In the genomic region with DNA sequence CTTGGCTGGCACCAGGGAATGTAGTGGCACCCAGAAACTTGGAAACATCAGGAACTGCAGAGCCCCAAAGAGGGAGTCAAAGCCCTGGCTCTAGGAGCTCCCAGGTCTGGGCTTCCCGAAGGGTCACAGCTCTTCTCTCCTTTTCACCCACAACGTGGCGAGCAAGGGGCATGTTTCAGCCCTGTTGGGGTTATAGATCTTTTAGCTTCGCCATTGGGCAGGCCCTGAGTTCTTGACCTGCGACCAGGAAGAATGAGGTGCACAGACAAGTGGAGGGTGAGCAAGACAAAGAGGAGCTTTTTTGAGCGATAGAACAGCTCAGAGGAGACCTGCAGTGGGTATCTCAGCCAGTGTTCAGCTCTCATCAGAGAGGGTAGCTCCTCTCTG, we compare ENCODE assay signal across 17 cellular contexts. TPM values are rescaled to one million over a fixed set of nuclear protein-coding genes. Genes with fewer than 3 reads are reported as not detected.
DNase-seq lines count a peak whose midpoint lies in the region; ATAC-seq, FAIRE-seq and TF ChIP-seq lines count a peak whose summit lies in the region.
"Had no signal": no experiment of that assay in that cellular context is flagged by ENCODE, and none has a peak within 500 bp of the region (broad histone marks: within the 10 kb centered on the region; RNA-seq: fewer than 3 reads in every experiment).

No MANE protein-coding gene starts in this region.

- H4K20me1 ChIP-seq in HepG2 (ENCODE audit: insufficient read depth, low read length) = no peaks in the 10 kb centered on the region

- TF ChIP-seq CTCF in HepG2 (CRISPR knock-in tag; IDR thresholded peaks at IDR 0.05) (no peak), right lobe of liver (IDR thresholded peaks at IDR 0.05) (no peak), tibial nerve (IDR thresholded peaks at IDR 0.05) (no peak)

- CTCF ChIA-PET in HepG2 (lab: Yijun Ruan, JAX; ENCODE audit: low intra/inter-chr PET ratio, low total read pairs) = no interaction called here

- H3K9ac ChIP-seq in HepG2 (ENCODE audit: insufficient read depth, low read depth, low read length) (no peak overlapping the region), mesenchymal stem cell (ENCODE audit: low read length) (no peak overlapping the region)
- H3K9ac ChIP-seq: BLaER1 treated with 17β-estradiol and CSF1 and Interleukin-3, amounts not matched to agents 10 nM and 100 nM had no signal

- peaks cover 33% of the 10 kb centered on the region for H3K4me1 ChIP-seq in HepG2 (ENCODE audit: insufficient read depth, low read length)
- H3K4me1 ChIP-seq in right lobe of liver = no peaks in the 10 kb centered on the region
- peaks cover 4% of the 10 kb centered on the region for H3K4me1 ChIP-seq in mesenchymal stem cell (ENCODE audit: control insufficient read depth, insufficient read depth, low read depth, low read length)
- peaks cover 0 to 59% (median 31%) of the 10 kb centered on the region in 4 donors for H3K4me1 ChIP-seq in tibial nerve

- intact Hi-C loops in HepG2 (cut with micrococcal nuclease; ENCODE audit: unreplicated experiment) (no loop called here), right lobe of liver (cut with DNase I) (no loop called here)

- TF ChIP-seq EP300 in HepG2 (IDR thresholded peaks at IDR 0.05; ENCODE audit: low read depth in 2 of 2, low read length in 2 of 2) (no peak), HepG2 (CRISPR knock-in tag; IDR thresholded peaks at IDR 0.05; ENCODE audit: borderline replicate concordance) (no peak), tibial nerve (IDR thresholded peaks at IDR 0.05) (no peak)

- FAIRE-seq in HepG2 (lab: Jason Lieb, UNC) = no peak

- H3K4me3 ChIP-seq in HepG2 (replicated peaks in 1 of 3; ENCODE audit: insufficient read depth in 1 of 3, low read depth in 2 of 3, low read length in 3 of 3) (peak overlapping the region in 1 of 3 experiments; percentile 71; a peak in 2 of 6 replicates), right lobe of liver (no peak overlapping the region), mesenchymal stem cell (ENCODE audit: insufficient read depth in 1 of 2, low read depth in 1 of 2, low read length in 2 of 2) (no peak overlapping the region), tibial nerve (no peak overlapping the region)
- H3K4me3 ChIP-seq: BLaER1 treated with 17β-estradiol and CSF1 and Interleukin-3, amounts not matched to agents 10 nM and 100 nM; lung; tibial artery had no signal

- DNase-seq in HepG2 (ENCODE audit: low spot score) = no peak
- no peak for DNase-seq in right lobe of liver
- DNase-seq in mesenchymal stem cell = no peak
- DNase-seq in tibial nerve (ENCODE audit: low spot score in 2 of 2) = no peak
- no peak for DNase-seq in globus pallidus (ENCODE audit: low spot score)
- DNase-seq: DND-41, KG1, NCI-H1105 treated with DMSO at 0.1 percent for 48 hours, tibial artery had no signal

- H3K9me3 ChIP-seq in HepG2 (ENCODE audit: low read length) (no peaks in the 10 kb centered on the region), right lobe of liver (no peaks in the 10 kb centered on the region), mesenchymal stem cell (ENCODE audit: control insufficient read depth, low read length) (no peaks in the 10 kb centered on the region), tibial nerve (no peaks in the 10 kb centered on the region)
- H3K9me3 ChIP-seq: tibial artery had no signal

- H4K91ac ChIP-seq in mesenchymal stem cell (ENCODE audit: low read length) = peak overlapping the region; percentile 30

- H3K14ac ChIP-seq in mesenchymal stem cell (ENCODE audit: low read length in 2 of 2) = no peak overlapping the region

- H2AK5ac ChIP-seq in mesenchymal stem cell (ENCODE audit: low read length, severe bottlenecking) = no peak overlapping the region

- no peaks in the 10 kb centered on the region for H3K9me3 Mint-ChIP-seq in activated T-helper 17 cell treated with anti-CD3 and anti-CD28 coated beads, Interleukin-2, amount 50 U/mL, for 72 hours
- H3K9me3 Mint-ChIP-seq: endodermal cell, neural crest cell had no signal

- H3K4me1 Mint-ChIP-seq in activated T-helper 17 cell treated with anti-CD3 and anti-CD28 coated beads, Interleukin-2, amount 50 U/mL, for 72 hours = peaks cover 66% of the 10 kb centered on the region

- peak overlapping the region; percentile 19 for H2BK15ac ChIP-seq in mesenchymal stem cell (ENCODE audit: low read depth, poor library complexity, severe bottlenecking)

- H3K4me2 ChIP-seq in HepG2 (ENCODE audit: low read depth, low read length) (peak overlapping the region; percentile 75), mesenchymal stem cell (ENCODE audit: low read length, poor library complexity, severe bottlenecking) (no peak overlapping the region)

- H2BK5ac ChIP-seq in mesenchymal stem cell (ENCODE audit: low read depth, low read length, poor library complexity, severe bottlenecking) = no peak overlapping the region

- no peaks in the 10 kb centered on the region for H3K27me3 Mint-ChIP-seq in activated T-helper 17 cell treated with anti-CD3 and anti-CD28 coated beads, Interleukin-2, amount 50 U/mL, for 72 hours

- H3K36me3 Mint-ChIP-seq in activated T-helper 17 cell treated with anti-CD3 and anti-CD28 coated beads, Interleukin-2, amount 50 U/mL, for 72 hours (ENCODE audit: low read depth) = peaks cover 39% of the 10 kb centered on the region

- no peak for TF ChIP-seq POLR2A in HepG2 (IDR thresholded peaks at IDR 0.05; ENCODE audit: insufficient read depth in 1 of 2, low read depth in 2 of 2, low read length in 2 of 2)
- no peak for TF ChIP-seq POLR2A in right lobe of liver (IDR thresholded peaks at IDR 0.05)
- no peak for TF ChIP-seq POLR2A in tibial nerve (IDR thresholded peaks at IDR 0.05)

- H3K27ac Mint-ChIP-seq in activated T-helper 17 cell treated with anti-CD3 and anti-CD28 coated beads, Interleukin-2, amount 50 U/mL, for 72 hours = peak overlapping the region; percentile 98
- H3K27ac Mint-ChIP-seq: endodermal cell had no signal

- 89% methylated on average over 6 of the region's 6 CpGs for WGBS in HepG2 (ENCODE audit: low lambda C conversion rate)
- WGBS in right lobe of liver (ENCODE audit: insufficient coverage, low coverage, low lambda C conversion rate, missing lambda C conversion rate) = 76% methylated on average over 4 of the region's 6 CpGs
- 97% methylated on average over 6 of the region's 6 CpGs for WGBS in mesenchymal stem cell
- 90 to 95% methylated on average over 6 of the region's 6 CpGs for WGBS in tibial nerve, 2 donors

- no peaks in the 10 kb centered on the region for H3K79me2 ChIP-seq in HepG2 (ENCODE audit: insufficient read depth, low read length)

- H3K27ac ChIP-seq in HepG2 (ENCODE audit: extremely low read length, insufficient read depth, low read length) (no peak overlapping the region), right lobe of liver (no peak overlapping the region), mesenchymal stem cell (ENCODE audit: low read length, poor library complexity, severe bottlenecking) (no peak overlapping the region), tibial nerve (peak overlapping the region in 3 of 4 donors; percentile 55 to 72 (median 67))
- H3K27ac ChIP-seq: BLaER1 treated with 17β-estradiol and CSF1 and Interleukin-3, amounts not matched to agents 10 nM and 100 nM; HL-60; tibial artery had no signal

- in situ Hi-C loops in HepG2 (cut with HindIII; ENCODE audit: extremely low pct_ligation_motif_present, low pct_unique_long_range_greater_than_20kb) = loop anchor here (10.0 kb wide), 1 partner anchor 95 kb away; no protein-coding TSS in a partner anchor

- H2AFZ ChIP-seq in HepG2 (ENCODE audit: low read length) (no peak overlapping the region), mesenchymal stem cell (ENCODE audit: low read depth, low read length) (no peak overlapping the region)

- H3K4me3 Mint-ChIP-seq in activated T-helper 17 cell treated with anti-CD3 and anti-CD28 coated beads, Interleukin-2, amount 50 U/mL, for 72 hours = peak overlapping the region; percentile 77
- H3K4me3 Mint-ChIP-seq: endodermal cell, neural crest cell had no signal

- H3K36me3 ChIP-seq in HepG2 (replicated peaks in 1 of 2; ENCODE audit: control insufficient read depth in 1 of 2, insufficient read depth in 2 of 2, low read length in 2 of 2) = no peaks in the 10 kb centered on the region
- no peaks in the 10 kb centered on the region for H3K36me3 ChIP-seq in right lobe of liver
- H3K36me3 ChIP-seq in mesenchymal stem cell (ENCODE audit: control insufficient read depth in 1 of 2, insufficient read depth in 2 of 2, low read depth in 1 of 2, low read length in 2 of 2) = peaks cover 0 to 6% of the 10 kb centered on the region in 2 experiments
- H3K36me3 ChIP-seq in tibial nerve = peaks cover 0 to 9% (median 0%) of the 10 kb centered on the region in 3 donors

- peak overlapping the region in 1 of 2 experiments; percentile 67 for H3K4ac ChIP-seq in mesenchymal stem cell (ENCODE audit: low read depth in 1 of 2, low read length in 2 of 2)

- H3K27me3 ChIP-seq in HepG2 (ENCODE audit: control insufficient read depth in 1 of 2, insufficient read depth in 2 of 2, low read length in 2 of 2) (no peaks in the 10 kb centered on the region; a peak in 1 of 5 replicates), right lobe of liver (no peaks in the 10 kb centered on the region), mesenchymal stem cell (ENCODE audit: control insufficient read depth in 1 of 2, insufficient read depth in 1 of 2, low read length in 2 of 2) (no peaks in the 10 kb centered on the region), tibial nerve (no peaks in the 10 kb centered on the region)
- H3K27me3 ChIP-seq: BLaER1 treated with 17β-estradiol and CSF1 and Interleukin-3, amounts not matched to agents 10 nM and 100 nM; tibial artery had no signal

- H2BK120ac ChIP-seq in mesenchymal stem cell (ENCODE audit: low read depth, low read length) = no peak overlapping the region

- POLR2A ChIA-PET in HepG2 (lab: Yijun Ruan, JAX) = interaction anchor here (1.2 kb wide), 1 partner anchor 21 kb away, joined by 3 read pairs; no protein-coding TSS in a partner anchor

- no peak overlapping the region for H4K8ac ChIP-seq in mesenchymal stem cell (ENCODE audit: low read length)

- BruUV-seq in HepG2 (replicated peaks; lab: Mats Ljungman, UMichigan) = no TSS peak

- no peak for TF ChIP-seq RAD21 in HepG2 (CRISPR knock-in tag; IDR thresholded peaks at IDR 0.05)

- H3K79me1 ChIP-seq in mesenchymal stem cell (replicated peaks; ENCODE audit: low read length, poor library complexity, severe bottlenecking) = no peaks in the 10 kb centered on the region

- peak overlapping the region; percentile 45 to 79 for H3K18ac ChIP-seq in mesenchymal stem cell (ENCODE audit: low read depth in 1 of 2, low read length in 2 of 2)

- ATAC-seq in HepG2 (no peak), right lobe of liver (no peak), HG02973 (IDR thresholded peaks at IDR 0.05; ENCODE audit: unreplicated experiment) (no peak), GM21447 (IDR thresholded peaks at IDR 0.05; ENCODE audit: unreplicated experiment) (no peak)
- ATAC-seq in activated T-helper 17 cell treated with anti-CD3 and anti-CD28 coated beads, Interleukin-2, amount 50 U/mL, for 72 hours (replicated peaks) = no peak

- no peak overlapping the region for H3K23ac ChIP-seq in mesenchymal stem cell (ENCODE audit: low read length in 2 of 2)

- H2BK12ac ChIP-seq in mesenchymal stem cell (ENCODE audit: low read length in 2 of 2) = peak overlapping the region; percentile 5 to 74

RNA-seq across cellular contexts. Expression of a gene that starts 23.6 kb away (rescaled TPM):
- total RNA-seq in HepG2 (2016; rRNA removed; fragmentation: Illumina TruSeq; extraction: Trizol) (0.22 TPM in 2 replicates), right lobe of liver (1 to 10 TPM in 5 of 6 experiments, under 1 TPM in 1; 0.53 to 2.0 (median 1.2) TPM), tibial nerve (10 to 100 TPM; 16.5 to 23.8 (median 20.2) TPM)
- total RNA-seq in HepG2 (2016; cell fraction: cytosol; rRNA removed; fragmentation: Illumina TruSeq; extraction: Trizol; ENCODE audit: low read depth) = under 0.01 and 0.10 TPM in 2 replicates
- 0.22 and 0.24 TPM in 2 replicates for total RNA-seq in HepG2 (2016; cell fraction: insoluble cytoplasmic fraction; rRNA removed; fragmentation: Illumina TruSeq; extraction: Trizol)
- total RNA-seq in HepG2 (2016; cell fraction: membrane; rRNA removed; fragmentation: Illumina TruSeq; extraction: Trizol) = 0.12 and 0.14 TPM in 2 replicates
- 0.25 and 0.47 TPM in 2 replicates for total RNA-seq in HepG2 (2016; cell fraction: nucleus; rRNA removed; fragmentation: Illumina TruSeq; extraction: Trizol)
- polyA plus RNA-seq in HepG2 (2011; rRNA removed) = 0.25 and 0.32 TPM in 2 replicates
- polyA plus RNA-seq in HepG2 (2011; cell fraction: cytosol; rRNA removed) = 0.13 and 0.22 TPM in 2 replicates
- 0.21 and 0.26 TPM in 2 replicates for polyA plus RNA-seq in HepG2 (2011; cell fraction: nucleus; rRNA removed)
- polyA plus RNA-seq in HepG2 (2012) = 0.19 and 0.28 TPM in 2 replicates
- polyA plus RNA-seq in HepG2 (2016; cell fraction: cytosol; fragmentation: Illumina TruSeq; extraction: Trizol; ENCODE audit: low read depth) = 0.01 and 0.02 TPM in 2 replicates
- polyA plus RNA-seq in HepG2 (2016; cell fraction: insoluble cytoplasmic fraction; fragmentation: Illumina TruSeq; extraction: Trizol; ENCODE audit: low read depth) = 0.21 and 0.28 TPM in 2 replicates
- 0.03 TPM in 2 replicates for polyA plus RNA-seq in HepG2 (2016; cell fraction: membrane; fragmentation: Illumina TruSeq; extraction: Trizol; ENCODE audit: low read depth)
- polyA plus RNA-seq in HepG2 (2016; cell fraction: nucleus; fragmentation: Illumina TruSeq; extraction: Trizol; ENCODE audit: insufficient read depth, low read depth) = 0.31 and 0.49 TPM in 2 replicates
- 0.36 and 3.1 TPM in 2 replicates for polyA minus RNA-seq in HepG2 (2011; rRNA and poly(A)+ RNA removed; ENCODE audit: low replicate concordance)
- 0.10 and 0.18 TPM in 2 replicates for polyA minus RNA-seq in HepG2 (2011; cell fraction: cytosol; rRNA and poly(A)+ RNA removed)
- polyA minus RNA-seq in HepG2 (2011; cell fraction: nucleus; rRNA and poly(A)+ RNA removed) = 0.64 and 0.99 TPM in 2 replicates
- total RNA-seq in activated T-helper 17 cell treated with anti-CD3 and anti-CD28 coated beads, Interleukin-2, amount 50 U/mL, for 72 hours = 10 to 100 TPM; 27.7 to 50.4 TPM
- polyA plus RNA-seq in mesenchymal stem cell (2013, experiment 1 of 2) = 11.7 TPM
- polyA plus RNA-seq in mesenchymal stem cell (2013, experiment 2 of 2) = 12.3 TPM

Comparison
In these comparisons a context has a peak if more than half of its experiments do, and no peak if none do; other contexts are left out.
1. H3K27ac ChIP-seq: peak in tibial nerve (3 of 4); none in HepG2 (single experiment), right lobe of liver (0 of 3) and mesenchymal stem cell (single experiment).
2. RNA of a gene that starts 23.6 kb away (total RNA-seq): 27.7 to 50.4 TPM in activated T-helper 17 cell treated with anti-CD3 and anti-CD28 coated beads, Interleukin-2, amount 50 U/mL, for 72 hours and 16.5 to 23.8 TPM in tibial nerve; 0.53 to 2.0 TPM in right lobe of liver and under 0.01 to 0.47 TPM in HepG2; every median in the first group is over 4 times any median in the second.